ENCODE assay signal across 27 cellular contexts in genomic region chrX:26613951-26614350, GRCh38.
"Had no signal": no experiment of that assay in that cellular context is flagged by ENCODE, and none has a peak within 500 bp of the region (broad histone marks: within the 10 kb centered on the region; RNA-seq: fewer than 3 reads in every experiment).

No MANE protein-coding gene starts in this region.

- H3K27ac Mint-ChIP-seq: activated T-helper 1 cell treated with anti-CD3 and anti-CD28 coated beads, Interleukin-12 subunit alpha, Interleukin-12 subunit beta, Interleukin-2, Interleukin-4 antibody, amounts not matched to agents 30 ng/mL and 10 ng/mL and 1 ng/mL, durations not matched to agents 14 hours and 24 hours and 36 hours; effector memory CD8-positive, alpha-beta T cell; naive thymus-derived CD4-positive, alpha-beta T cell; stimulated activated effector memory CD8-positive, alpha-beta T cell treated with anti-CD3 and anti-CD28 coated beads, Interleukin-12 subunit alpha, Interleukin-12 subunit beta, amount 100 ng/mL, for 72 hours; stimulated activated naive CD8-positive, alpha-beta T cell treated with anti-CD3 and anti-CD28 coated beads, Interleukin-15, Interleukin-2, amounts not matched to agents 100 ng/mL and 50 ng/mL, for 24 hours; T-helper 2 cell treated with Interferon-gamma antibody and Interleukin-4, amounts not matched to agents 5 μg/mL and 100 μg/mL, for 36 hours had no signal

- ATAC-seq: effector memory CD8-positive, alpha-beta T cell; left ventricle myocardium superior; naive thymus-derived CD4-positive, alpha-beta T cell; psoas muscle; stimulated activated effector memory CD8-positive, alpha-beta T cell treated with anti-CD3 and anti-CD28 coated beads, Interleukin-12 subunit alpha, Interleukin-12 subunit beta, amount 100 ng/mL, for 72 hours had no signal

- H3K4me1 Mint-ChIP-seq: neural crest cell; stimulated activated effector memory CD8-positive, alpha-beta T cell treated with anti-CD3 and anti-CD28 coated beads, Interleukin-12 subunit alpha, Interleukin-12 subunit beta, amount 100 ng/mL, for 72 hours had no signal

- DNase-seq: activated CD4-positive, alpha-beta T cell treated with anti-CD3 and anti-CD28 coated beads for 4 hours; activated CD4-positive, alpha-beta T cell treated with anti-CD3 and anti-CD28 coated beads, Interleukin-2, amount 50 U/mL, for 48 hours; activated CD8-positive, alpha-beta memory T cell treated with anti-CD3 and anti-CD28 coated beads, Interleukin-2, amount 50 U/mL, for 4 hours; activated effector memory CD4-positive, alpha-beta T cell treated with anti-CD3 and anti-CD28 coated beads, Interleukin-2, amount 50 U/mL, for 16 hours; activated naive CD4-positive, alpha-beta T cell treated with anti-CD3 and anti-CD28 coated beads, Interleukin-2, amount 50 U/mL, for 16 hours; activated T-cell treated with anti-CD3 and anti-CD28 coated beads, Interleukin-2, amount 50 U/mL, for 1 hour; amygdala; effector memory CD8-positive, alpha-beta T cell; foreskin melanocyte; islet precursor cell; left ventricle myocardium superior; midbrain; naive thymus-derived CD4-positive, alpha-beta T cell; nucleus accumbens; psoas muscle; sigmoid colon; small intestine; stimulated activated CD4-positive, alpha-beta T cell treated with anti-CD3 and anti-CD28 coated beads, Interleukin-4, amount 100 ng/mL, for 24 hours; T-helper 1 cell; trophoblast cell had no signal

- H3K27me3 Mint-ChIP-seq: effector memory CD8-positive, alpha-beta T cell; naive thymus-derived CD4-positive, alpha-beta T cell; stimulated activated naive CD8-positive, alpha-beta T cell treated with anti-CD3 and anti-CD28 coated beads, Interleukin-15, Interleukin-2, amounts not matched to agents 100 ng/mL and 50 ng/mL, for 24 hours had no signal

- H3K4me3 Mint-ChIP-seq: activated T-helper 1 cell treated with anti-CD3 and anti-CD28 coated beads, Interleukin-12 subunit alpha, Interleukin-12 subunit beta, Interleukin-2, Interleukin-4 antibody, amounts not matched to agents 30 ng/mL and 10 ng/mL and 1 ng/mL, durations not matched to agents 14 hours and 24 hours and 36 hours; effector memory CD8-positive, alpha-beta T cell; naive thymus-derived CD4-positive, alpha-beta T cell; neural crest cell; stimulated activated effector memory CD8-positive, alpha-beta T cell treated with anti-CD3 and anti-CD28 coated beads, Interleukin-12 subunit alpha, Interleukin-12 subunit beta, amount 100 ng/mL, for 72 hours; stimulated activated naive CD8-positive, alpha-beta T cell treated with anti-CD3 and anti-CD28 coated beads, Interleukin-15, Interleukin-2, amounts not matched to agents 100 ng/mL and 50 ng/mL, for 24 hours; T-helper 2 cell treated with Interferon-gamma antibody and Interleukin-4, amounts not matched to agents 5 μg/mL and 100 μg/mL, for 36 hours had no signal

- H3K9me3 Mint-ChIP-seq: activated T-helper 1 cell treated with anti-CD3 and anti-CD28 coated beads, Interleukin-12 subunit alpha, Interleukin-12 subunit beta, Interleukin-2, Interleukin-4 antibody, amounts not matched to agents 30 ng/mL and 10 ng/mL and 1 ng/mL, durations not matched to agents 14 hours and 24 hours and 36 hours; T-helper 2 cell treated with Interferon-gamma antibody and Interleukin-4, amounts not matched to agents 5 μg/mL and 100 μg/mL, for 36 hours had no signal

- H3K36me3 Mint-ChIP-seq: naive thymus-derived CD4-positive, alpha-beta T cell; stimulated activated effector memory CD8-positive, alpha-beta T cell treated with anti-CD3 and anti-CD28 coated beads, Interleukin-12 subunit alpha, Interleukin-12 subunit beta, amount 100 ng/mL, for 72 hours had no signal

- FAIRE-seq: bronchial epithelial cell, small intestine, urothelium cell line had no signal
